ENCODE assay signal across 8 cellular contexts in the genomic region with DNA sequence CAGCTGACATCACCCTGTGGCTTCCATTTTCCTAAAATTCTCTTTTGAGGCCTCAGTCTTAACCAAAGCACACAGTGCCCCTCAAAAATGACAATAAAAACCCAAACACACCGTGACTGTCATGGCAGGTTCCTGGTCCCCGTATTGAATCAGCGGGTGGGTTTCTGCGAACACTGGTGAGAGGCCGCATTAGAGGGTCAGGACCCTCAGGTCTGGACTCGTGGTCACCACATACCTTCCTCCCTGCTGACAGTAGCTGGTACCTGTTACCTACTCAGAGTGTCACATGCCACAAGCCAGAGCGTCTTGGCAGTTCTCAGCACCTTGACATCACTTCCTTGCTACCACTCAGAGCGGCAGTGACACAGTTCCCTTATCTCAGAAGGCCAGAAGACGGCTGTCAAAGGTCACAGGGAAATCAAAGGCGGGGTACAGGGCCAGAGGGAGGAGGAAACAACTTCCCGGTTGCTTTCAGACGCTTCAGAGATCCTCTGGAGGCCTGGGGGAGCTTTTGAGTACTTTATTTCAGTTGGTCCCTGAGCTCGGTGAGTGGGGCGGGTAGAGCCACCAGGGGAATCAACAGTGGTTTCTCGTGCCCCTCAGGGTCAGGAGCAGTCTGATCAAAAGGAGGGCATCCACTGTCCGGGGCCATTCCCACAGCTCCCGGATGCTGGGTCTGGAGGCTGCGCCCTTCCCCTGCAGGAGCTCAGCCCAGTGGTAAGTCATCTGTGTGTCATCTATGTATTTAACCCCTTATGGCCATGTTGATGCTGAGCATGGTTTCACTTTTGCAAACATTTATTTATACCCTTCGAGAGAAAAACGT. TPM values are rescaled to one million over a fixed set of nuclear protein-coding genes. Genes with fewer than 3 reads are reported as not detected.
DNase-seq lines count a peak whose midpoint lies in the region; ATAC-seq and TF ChIP-seq lines count a peak whose summit lies in the region.

A gene (minus strand): TSS at position 281 of the 826 bp plus-strand sequence.
A gene with protein sequence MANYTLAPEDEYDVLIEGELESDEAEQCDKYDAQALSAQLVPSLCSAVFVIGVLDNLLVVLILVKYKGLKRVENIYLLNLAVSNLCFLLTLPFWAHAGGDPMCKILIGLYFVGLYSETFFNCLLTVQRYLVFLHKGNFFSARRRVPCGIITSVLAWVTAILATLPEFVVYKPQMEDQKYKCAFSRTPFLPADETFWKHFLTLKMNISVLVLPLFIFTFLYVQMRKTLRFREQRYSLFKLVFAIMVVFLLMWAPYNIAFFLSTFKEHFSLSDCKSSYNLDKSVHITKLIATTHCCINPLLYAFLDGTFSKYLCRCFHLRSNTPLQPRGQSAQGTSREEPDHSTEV (plus strand): TSS at position 474 of the 826 bp plus-strand sequence. CDS start 821 bp downstream, outside the sequence.

- peaks cover 21% of the 10 kb centered on the region for H3K4me1 Mint-ChIP-seq in Caco-2 (ENCODE audit: low read depth, unreplicated experiment)
- H3K4me1 Mint-ChIP-seq in activated T-cell treated with anti-CD3 and anti-CD28 coated beads, Interleukin-2, amount 50 U/mL, for 4 hours (ENCODE audit: low read depth) = peaks cover 24% of the 10 kb centered on the region

- no peaks in the 10 kb centered on the region for H3K27me3 Mint-ChIP-seq in Caco-2 (ENCODE audit: insufficient read depth, unreplicated experiment)
- no peaks in the 10 kb centered on the region for H3K27me3 Mint-ChIP-seq in activated T-cell treated with anti-CD3 and anti-CD28 coated beads, Interleukin-2, amount 50 U/mL, for 4 hours (ENCODE audit: low read depth)

- H3K36me3 ChIP-seq in Caco-2 (ENCODE audit: control insufficient read depth, insufficient read depth, low read length) (no peaks in the 10 kb centered on the region), heart left ventricle (peaks cover 0 to 7% (median 0%) of the 10 kb centered on the region in 9 donors)

- POLR2A ChIA-PET in Caco-2 (lab: Charles Lee) = interaction anchor here (0.5 kb wide), 1 partner anchor 570 kb away, joined by 6 read pairs; no protein-coding TSS in a partner anchor

- H3K9me3 ChIP-seq in Caco-2 (no peaks in the 10 kb centered on the region), heart left ventricle (no peaks in the 10 kb centered on the region)

- DNase-seq in Caco-2 = peak; percentile 54 to 81
- peak; percentile 85 for DNase-seq in NB4 (ENCODE audit: low read depth)
- DNase-seq in activated T-cell treated with anti-CD3 and anti-CD28 coated beads, Interleukin-2, amount 50 U/mL, for 4 hours = peak; percentile 28
- DNase-seq in heart left ventricle = peak in 4 of 5 donors; percentile 63 to 81 (median 78)
- DNase-seq in sciatic nerve (ENCODE audit: low spot score) = peak; percentile 64
- DNase-seq in superior temporal gyrus (ENCODE audit: extremely low spot score) = no peak

- WGBS in heart left ventricle, 4 donors = 41 to 46% (median 44%) methylated on average over 19 to 20 of the region's 20 CpGs

- H3K4me3 Mint-ChIP-seq in Caco-2 (ENCODE audit: unreplicated experiment) = peak within 1 kb of the TSS; percentile 60
- peak within 1 kb of the TSS; percentile 78 for H3K4me3 Mint-ChIP-seq in activated T-cell treated with anti-CD3 and anti-CD28 coated beads, Interleukin-2, amount 50 U/mL, for 4 hours

- TF ChIP-seq CTCF in Caco-2 (IDR thresholded peaks at IDR 0.05; ENCODE audit: insufficient read depth in 1 of 2, low read depth in 1 of 2, low read length in 1 of 2, severe bottlenecking in 1 of 2, unreplicated experiment in 1 of 2) (no peak), NB4 (IDR thresholded peaks at IDR 0.05; ENCODE audit: low read depth, low read length) (no peak), heart left ventricle (IDR thresholded peaks at IDR 0.05) (no peak)

- H3K27ac Mint-ChIP-seq in Caco-2 (ENCODE audit: unreplicated experiment) = peak within 1 kb of the TSS; percentile 57

- ATAC-seq in activated T-cell treated with anti-CD3 and anti-CD28 coated beads, Interleukin-2, amount 50 U/mL, for 4 hours = peak; percentile 88 to 91
- peak; percentile 67 to 91 (median 80) for ATAC-seq in heart left ventricle
- peak; percentile 80 for ATAC-seq in sciatic nerve
- ATAC-seq in GM19452 (IDR thresholded peaks at IDR 0.05; ENCODE audit: unreplicated experiment) = no peak
- ATAC-seq in GM18873 (IDR thresholded peaks at IDR 0.05; ENCODE audit: low FRiP score, unreplicated experiment) = no peak

- H3K27ac ChIP-seq in heart left ventricle = peak within 1 kb of the TSS; percentile 34 to 94 (median 78)

- no peak for TF ChIP-seq POLR2A in NB4 (IDR thresholded peaks at IDR 0.05; ENCODE audit: extremely low read depth, insufficient read length)
- TF ChIP-seq POLR2A in heart left ventricle (IDR thresholded peaks at IDR 0.05) = no peak

- H3K4me1 ChIP-seq in Caco-2 (peaks cover 17% of the 10 kb centered on the region), heart left ventricle (peaks cover 0 to 69% (median 31%) of the 10 kb centered on the region in 12 donors)

- CTCF ChIA-PET in Caco-2 (lab: Charles Lee) = no interaction called here

- TSS peak; percentile 75 for BruUV-seq in Caco-2 (replicated peaks; lab: Mats Ljungman, UMichigan)

- intact Hi-C loops in Caco-2 (cut with micrococcal nuclease; ENCODE audit: unreplicated experiment) (no loop called here), heart left ventricle (cut with DNase I) (no loop called here), sciatic nerve (cut with DNase I) (no loop called here)

- H3K27me3 ChIP-seq in Caco-2 (replicated peaks; ENCODE audit: control insufficient read depth, insufficient read depth, low read length) (no peaks in the 10 kb centered on the region), heart left ventricle (no peaks in the 10 kb centered on the region)

- no peaks in the 10 kb centered on the region for H3K9me3 Mint-ChIP-seq in Caco-2 (ENCODE audit: unreplicated experiment)
- no peaks in the 10 kb centered on the region for H3K9me3 Mint-ChIP-seq in activated T-cell treated with anti-CD3 and anti-CD28 coated beads, Interleukin-2, amount 50 U/mL, for 4 hours

- 0 out of 2 replicates have a peak within 1 kb of the TSS, but pooled peaks have one; percentile 11 for H3K4me3 ChIP-seq in Caco-2 (ENCODE audit: low read depth, low read length)
- peak within 1 kb of the TSS; percentile 6 for H3K4me3 ChIP-seq in NB4 (ENCODE audit: low read depth, low read length)
- H3K4me3 ChIP-seq in heart left ventricle = peak within 1 kb of the TSS; percentile 7 to 60 (median 42)

- H3K36me3 Mint-ChIP-seq in Caco-2 (ENCODE audit: insufficient read depth, unreplicated experiment) = no peaks in the 10 kb centered on the region
- no peaks in the 10 kb centered on the region for H3K36me3 Mint-ChIP-seq in activated T-cell treated with anti-CD3 and anti-CD28 coated beads, Interleukin-2, amount 50 U/mL, for 4 hours (ENCODE audit: insufficient read depth)

RNA-seq across cellular contexts. Expression of the second gene that starts in this region (rescaled TPM):
- 0.44 and 1.0 TPM in 2 replicates for total RNA-seq in Caco-2 (2022)
- total RNA-seq in activated T-cell treated with anti-CD3 and anti-CD28 coated beads, Interleukin-2, amount 50 U/mL, for 4 hours = 1 to 10 TPM in 1 of 3 donors, under 1 TPM in 2; 0.43 to 1.3 (median 0.76) TPM
- total RNA-seq in heart left ventricle = 1 to 10 TPM in 8 of 9 donors, under 1 TPM in 1; 0.70 to 8.1 (median 1.7) TPM
- polyA plus RNA-seq in heart left ventricle = 1 to 10 TPM; 1.1 to 1.9 TPM
- total RNA-seq in sciatic nerve = 4.7 TPM

Comparison
In these comparisons a context has a peak if more than half of its experiments do, and no peak if none do; other contexts are left out.
1. ATAC-seq: peak in activated T-cell treated with anti-CD3 and anti-CD28 coated beads, Interleukin-2, amount 50 U/mL, for 4 hours (2 of 2), heart left ventricle (4 of 4) and sciatic nerve (single experiment); none in GM19452 (single experiment) and GM18873 (single experiment).
2. Peak in every context shown above with its lines, with median percentiles within 50 percentile points of each other: H3K4me3 ChIP-seq.